ENCODE assay signal across 16 cellular contexts in genomic region chr12:27614866-27615265, GRCh38.
DNase-seq lines count a peak whose midpoint lies in the region; ATAC-seq and TF ChIP-seq lines count a peak whose summit lies in the region.
"Had no signal": no experiment of that assay in that cellular context is flagged by ENCODE, and none has a peak within 500 bp of the region (broad histone marks: within the 10 kb centered on the region; RNA-seq: fewer than 3 reads in every experiment).

No MANE protein-coding gene starts in this region.

- H3K4me3 Mint-ChIP-seq in WTC11 = no peak overlapping the region
- no peak overlapping the region for H3K4me3 Mint-ChIP-seq in mesothelial cell of epicardium

- H3K9me3 ChIP-seq in left ventricle myocardium inferior (replicated peaks) = no peaks in the 10 kb centered on the region
- no peaks in the 10 kb centered on the region for H3K9me3 ChIP-seq in heart left ventricle
- H3K9me3 ChIP-seq: MG63 had no signal

- H3K4me1 ChIP-seq in left ventricle myocardium inferior (peaks cover 98% of the 10 kb centered on the region), heart left ventricle (peaks cover 11 to 77% (median 49%) of the 10 kb centered on the region in 12 donors)

- peaks cover 4% of the 10 kb centered on the region for H3K36me3 Mint-ChIP-seq in WTC11
- H3K36me3 Mint-ChIP-seq in mesothelial cell of epicardium = peaks cover 7% of the 10 kb centered on the region

- CTCF ChIA-PET in WTC11 (lab: Charles Lee) = no interaction called here

- no peak for TF ChIP-seq CTCF in left ventricle myocardium inferior (IDR thresholded peaks at IDR 0.05; ENCODE audit: borderline replicate concordance)
- TF ChIP-seq CTCF in heart left ventricle (IDR thresholded peaks at IDR 0.05) = no peak
- TF ChIP-seq CTCF in WTC11 (IDR thresholded peaks at IDR 0.05) = no peak
- no peak for TF ChIP-seq CTCF in mesothelial cell of epicardium (IDR thresholded peaks at IDR 0.05; ENCODE audit: unreplicated experiment)

- DNase-seq in left ventricle myocardium inferior = no peak
- no peak for DNase-seq in heart left ventricle
- DNase-seq in WTC11 (ENCODE audit: low spot score) = no peak
- no peak for DNase-seq in mesothelial cell of epicardium (ENCODE audit: low spot score in 2 of 2, unreplicated experiment in 2 of 2)
- no peak for DNase-seq in stimulated activated CD4-positive, alpha-beta T cell treated with anti-CD3 and anti-CD28 coated beads, Interleukin-2, amount 100 ng/mL, for 24 hours
- no peak for DNase-seq in NCI-H345 (lab: John Stamatoyannopoulos, UW)
- DNase-seq: AML-193, GOT3, KG1, NCI-H1105, NCI-H187, NCI-H446 treated with DMSO at 0.1 percent for 48 hours, NCI-H774 had no signal

- no peak for ATAC-seq in heart left ventricle
- ATAC-seq in WTC11 = no peak
- no peak for ATAC-seq in activated CD4-positive, CD25-positive, alpha-beta regulatory T cell treated with anti-CD3 and anti-CD28 coated beads, Interleukin-2, amount 50 U/mL, for 24 hours
- no peak for ATAC-seq in GM19455 (IDR thresholded peaks at IDR 0.05; ENCODE audit: unreplicated experiment)

- no peaks in the 10 kb centered on the region for H3K27me3 ChIP-seq in left ventricle myocardium inferior (ENCODE audit: low read depth)
- H3K27me3 ChIP-seq in heart left ventricle = no peaks in the 10 kb centered on the region
- H3K27me3 ChIP-seq: MG63 had no signal

- no peak for TF ChIP-seq POLR2A in heart left ventricle (IDR thresholded peaks at IDR 0.05)

- peaks cover 10% of the 10 kb centered on the region for H3K9me3 Mint-ChIP-seq in WTC11
- H3K9me3 Mint-ChIP-seq in mesothelial cell of epicardium = peaks cover 4% of the 10 kb centered on the region

- peak overlapping the region; percentile 54 for H3K27ac ChIP-seq in left ventricle myocardium inferior (replicated peaks)
- H3K27ac ChIP-seq in heart left ventricle = no peak overlapping the region

- POLR2A ChIA-PET in WTC11 (lab: Charles Lee) = no interaction called here

- H3K27ac Mint-ChIP-seq in WTC11 (peak overlapping the region; percentile 69; the same call in 1 of the 2 replicates), mesothelial cell of epicardium (peak overlapping the region; percentile 92)

- intact Hi-C loops in left ventricle myocardium inferior (cut with micrococcal nuclease) = no loop called here
- intact Hi-C loops in heart left ventricle (cut with DNase I) = no loop called here

- H3K36me3 ChIP-seq in left ventricle myocardium inferior = no peaks in the 10 kb centered on the region
- H3K36me3 ChIP-seq in heart left ventricle = peaks cover 0 to 3% (median 0%) of the 10 kb centered on the region in 9 donors
- H3K36me3 ChIP-seq: MG63 had no signal

- H3K27me3 Mint-ChIP-seq in WTC11 (ENCODE audit: low read depth) (no peaks in the 10 kb centered on the region), mesothelial cell of epicardium (ENCODE audit: low read depth) (no peaks in the 10 kb centered on the region)

- H3K4me3 ChIP-seq in left ventricle myocardium inferior (no peak overlapping the region), heart left ventricle (no peak overlapping the region)
- H3K4me3 ChIP-seq: MG63 had no signal

- H3K4me1 Mint-ChIP-seq in WTC11 = peaks cover 12% of the 10 kb centered on the region
- peaks cover 77% of the 10 kb centered on the region for H3K4me1 Mint-ChIP-seq in mesothelial cell of epicardium

- WGBS in heart left ventricle, 4 donors = 94 to 97% (median 95%) methylated on average over 3 of the region's 3 CpGs

TF ChIP-seq in WTC11, 78 proteins besides CTCF, POLR2A, EP300 and RAD21 (continues in another document):
- TF ChIP-seq PRRX2 (CRISPR knock-in tag; IDR thresholded peaks at IDR 0.05) (no peak), ZNF263 (CRISPR knock-in tag; IDR thresholded peaks at IDR 0.05; ENCODE audit: low read depth) (no peak), RELA (CRISPR knock-in tag; IDR thresholded peaks at IDR 0.05; ENCODE audit: borderline replicate concordance) (no peak), ZNF532 (CRISPR knock-in tag; IDR thresholded peaks at IDR 0.05; ENCODE audit: borderline replicate concordance) (no peak), CDX4 (CRISPR knock-in tag; IDR thresholded peaks at IDR 0.05; ENCODE audit: borderline replicate concordance) (no peak), STAT6 (CRISPR knock-in tag; conservative IDR thresholded peaks at IDR 0.05; ENCODE audit: low read depth) (no peak)
- TF ChIP-seq, protein P1, sequence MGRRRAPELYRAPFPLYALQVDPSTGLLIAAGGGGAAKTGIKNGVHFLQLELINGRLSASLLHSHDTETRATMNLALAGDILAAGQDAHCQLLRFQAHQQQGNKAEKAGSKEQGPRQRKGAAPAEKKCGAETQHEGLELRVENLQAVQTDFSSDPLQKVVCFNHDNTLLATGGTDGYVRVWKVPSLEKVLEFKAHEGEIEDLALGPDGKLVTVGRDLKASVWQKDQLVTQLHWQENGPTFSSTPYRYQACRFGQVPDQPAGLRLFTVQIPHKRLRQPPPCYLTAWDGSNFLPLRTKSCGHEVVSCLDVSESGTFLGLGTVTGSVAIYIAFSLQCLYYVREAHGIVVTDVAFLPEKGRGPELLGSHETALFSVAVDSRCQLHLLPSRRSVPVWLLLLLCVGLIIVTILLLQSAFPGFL (CRISPR knock-in tag; IDR thresholded peaks at IDR 0.05; ENCODE audit: borderline replicate concordance) = no peak
- TF ChIP-seq, protein P2, sequence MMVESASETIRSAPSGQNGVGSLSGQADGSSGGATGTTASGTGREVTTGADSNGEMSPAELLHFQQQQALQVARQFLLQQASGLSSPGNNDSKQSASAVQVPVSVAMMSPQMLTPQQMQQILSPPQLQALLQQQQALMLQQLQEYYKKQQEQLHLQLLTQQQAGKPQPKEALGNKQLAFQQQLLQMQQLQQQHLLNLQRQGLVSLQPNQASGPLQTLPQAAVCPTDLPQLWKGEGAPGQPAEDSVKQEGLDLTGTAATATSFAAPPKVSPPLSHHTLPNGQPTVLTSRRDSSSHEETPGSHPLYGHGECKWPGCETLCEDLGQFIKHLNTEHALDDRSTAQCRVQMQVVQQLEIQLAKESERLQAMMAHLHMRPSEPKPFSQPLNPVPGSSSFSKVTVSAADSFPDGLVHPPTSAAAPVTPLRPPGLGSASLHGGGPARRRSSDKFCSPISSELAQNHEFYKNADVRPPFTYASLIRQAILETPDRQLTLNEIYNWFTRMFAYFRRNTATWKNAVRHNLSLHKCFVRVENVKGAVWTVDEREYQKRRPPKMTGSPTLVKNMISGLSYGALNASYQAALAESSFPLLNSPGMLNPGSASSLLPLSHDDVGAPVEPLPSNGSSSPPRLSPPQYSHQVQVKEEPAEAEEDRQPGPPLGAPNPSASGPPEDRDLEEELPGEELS (CRISPR knock-in tag; IDR thresholded peaks at IDR 0.05) = no peak
